Comparison of ENCODE assay signal across 22 cellular contexts in the genomic region with DNA sequence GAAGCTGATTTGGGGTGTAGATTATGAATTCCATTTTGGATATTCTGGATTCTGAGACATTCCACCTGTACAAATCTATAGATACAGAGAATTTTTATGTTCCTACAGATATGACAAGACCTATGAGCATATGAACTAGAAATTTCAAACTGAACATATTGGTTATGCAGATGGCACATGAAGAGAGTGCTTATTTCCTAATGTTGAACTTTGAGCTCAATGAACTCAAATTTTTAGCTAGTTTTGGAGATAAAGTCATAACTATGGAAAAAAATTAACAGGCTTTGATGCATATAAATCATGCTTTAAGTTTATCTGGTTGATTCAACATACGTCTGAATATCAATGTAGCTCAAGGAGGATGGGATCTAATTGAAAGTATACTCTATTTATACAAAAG. TPM values are rescaled to one million over a fixed set of nuclear protein-coding genes. Genes with fewer than 3 reads are reported as not detected.
DNase-seq lines count a peak whose midpoint lies in the region; ATAC-seq, FAIRE-seq and TF ChIP-seq lines count a peak whose summit lies in the region.
"Had no signal": no experiment of that assay in that cellular context is flagged by ENCODE, and none has a peak within 500 bp of the region (broad histone marks: within the 10 kb centered on the region; RNA-seq: fewer than 3 reads in every experiment).

No MANE protein-coding gene starts in this region.

- peak overlapping the region; percentile 7 for H3K27ac Mint-ChIP-seq in activated naive CD8-positive, alpha-beta T cell
- no peak overlapping the region for H3K27ac Mint-ChIP-seq in activated naive CD8-positive, alpha-beta T cell treated with anti-CD3 and anti-CD28 coated beads, Interleukin-2, amount 50 U/mL, for 24 hours
- no peak overlapping the region for H3K27ac Mint-ChIP-seq in CD4-positive, alpha-beta T cell
- H3K27ac Mint-ChIP-seq in astrocyte (ENCODE audit: unreplicated experiment): no peak overlapping the region
- H3K27ac Mint-ChIP-seq: GM23338, H9 had no signal

- ATAC-seq in activated naive CD8-positive, alpha-beta T cell treated with anti-CD3 and anti-CD28 coated beads, Interleukin-2, amount 50 U/mL, for 24 hours: no peak
- ATAC-seq in CD4-positive, alpha-beta T cell (ENCODE audit: poor library complexity): no peak
- ATAC-seq: A549, GM23338, HCT116 had no signal

- H3K36me3 ChIP-seq in Karpas-422 (ENCODE audit: insufficient read depth, low read length): peaks cover 46% of the 10 kb centered on the region
- H3K36me3 ChIP-seq in astrocyte (ENCODE audit: insufficient read depth, low read length): no peaks in the 10 kb centered on the region

- H3K36me3 Mint-ChIP-seq in activated naive CD8-positive, alpha-beta T cell: peaks cover 6% of the 10 kb centered on the region
- H3K36me3 Mint-ChIP-seq in activated naive CD8-positive, alpha-beta T cell treated with anti-CD3 and anti-CD28 coated beads, Interleukin-2, amount 50 U/mL, for 24 hours (ENCODE audit: low read depth): peaks cover 2% of the 10 kb centered on the region
- H3K36me3 Mint-ChIP-seq in CD4-positive, alpha-beta T cell (ENCODE audit: low read depth): peaks cover 35% of the 10 kb centered on the region
- no peaks in the 10 kb centered on the region for H3K36me3 Mint-ChIP-seq in astrocyte (ENCODE audit: low read depth, unreplicated experiment)

- intact Hi-C loops in CD4-positive, alpha-beta T cell (cut with DNase I, micrococcal nuclease): no loop called here

- H3K27ac ChIP-seq in CD4-positive, alpha-beta T cell (ENCODE audit: low read depth, low read length): no peak overlapping the region
- H3K27ac ChIP-seq in Karpas-422 (ENCODE audit: low read length): peak overlapping the region; percentile 90
- H3K27ac ChIP-seq in astrocyte (ENCODE audit: low read depth, low read length): no peak overlapping the region
- H3K27ac ChIP-seq: A549 had no signal

- H4K20me1 ChIP-seq in Karpas-422 (ENCODE audit: insufficient read depth, low read depth, low read length) (peaks cover 34% of the 10 kb centered on the region), astrocyte (ENCODE audit: insufficient read depth, low read length) (peaks cover 78% of the 10 kb centered on the region)

- no peak overlapping the region for H2AFZ ChIP-seq in Karpas-422 (ENCODE audit: low read length)
- H2AFZ ChIP-seq in astrocyte (ENCODE audit: low read depth, low read length): no peak overlapping the region
- H2AFZ ChIP-seq: GM23338 had no signal

- POLR2A ChIA-PET in CD4-positive, alpha-beta T cell (lab: Charles Lee): interaction anchor here (1.2 kb wide), 1 partner anchor 37 kb away, joined by 4 read pairs; no protein-coding TSS in a partner anchor

- H3K4me1 Mint-ChIP-seq in activated naive CD8-positive, alpha-beta T cell (ENCODE audit: low read depth): peaks cover 74% of the 10 kb centered on the region
- H3K4me1 Mint-ChIP-seq in activated naive CD8-positive, alpha-beta T cell treated with anti-CD3 and anti-CD28 coated beads, Interleukin-2, amount 50 U/mL, for 24 hours: peaks cover 74% of the 10 kb centered on the region
- H3K4me1 Mint-ChIP-seq in CD4-positive, alpha-beta T cell (ENCODE audit: low read depth): peaks cover 72% of the 10 kb centered on the region
- peaks cover 20% of the 10 kb centered on the region for H3K4me1 Mint-ChIP-seq in astrocyte (ENCODE audit: low read depth, unreplicated experiment)

- no peaks in the 10 kb centered on the region for H3K27me3 Mint-ChIP-seq in activated naive CD8-positive, alpha-beta T cell
- H3K27me3 Mint-ChIP-seq in activated naive CD8-positive, alpha-beta T cell treated with anti-CD3 and anti-CD28 coated beads, Interleukin-2, amount 50 U/mL, for 24 hours: no peaks in the 10 kb centered on the region
- H3K27me3 Mint-ChIP-seq in CD4-positive, alpha-beta T cell: no peaks in the 10 kb centered on the region
- no peaks in the 10 kb centered on the region for H3K27me3 Mint-ChIP-seq in astrocyte (ENCODE audit: low read depth, unreplicated experiment)

- H3K4me3 ChIP-seq in Karpas-422 (ENCODE audit: low read length) (no peak overlapping the region), astrocyte (ENCODE audit: insufficient read depth, low read depth, low read length) (no peak overlapping the region)
- H3K4me3 ChIP-seq: A549, GM23338 had no signal

- H3K9me2 ChIP-seq in Karpas-422 (replicated peaks; ENCODE audit: insufficient read depth, low read length): no peaks in the 10 kb centered on the region

- H3K27me3 ChIP-seq in CD4-positive, alpha-beta T cell (ENCODE audit: control insufficient read depth, insufficient read depth, low read length): no peaks in the 10 kb centered on the region
- no peaks in the 10 kb centered on the region for H3K27me3 ChIP-seq in Karpas-422 (ENCODE audit: low read length)
- no peaks in the 10 kb centered on the region for H3K27me3 ChIP-seq in astrocyte (ENCODE audit: insufficient read depth, low read length)

- no peak for TF ChIP-seq CTCF in CD4-positive, alpha-beta T cell (IDR thresholded peaks at IDR 0.05)
- TF ChIP-seq CTCF in astrocyte (IDR thresholded peaks at IDR 0.05; ENCODE audit: insufficient read depth, low read depth, low read length): no peak

- H3K79me2 ChIP-seq in Karpas-422 (ENCODE audit: low read length) (peaks cover 100% of the 10 kb centered on the region), astrocyte (ENCODE audit: insufficient read depth, low read length) (peaks cover 100% of the 10 kb centered on the region)

- peak overlapping the region; percentile 33 for H3K4me3 Mint-ChIP-seq in activated naive CD8-positive, alpha-beta T cell
- no peak overlapping the region for H3K4me3 Mint-ChIP-seq in activated naive CD8-positive, alpha-beta T cell treated with anti-CD3 and anti-CD28 coated beads, Interleukin-2, amount 50 U/mL, for 24 hours
- peak overlapping the region; percentile 17 for H3K4me3 Mint-ChIP-seq in CD4-positive, alpha-beta T cell
- no peak overlapping the region for H3K4me3 Mint-ChIP-seq in astrocyte (ENCODE audit: unreplicated experiment)
- H3K4me3 Mint-ChIP-seq: GM23338, H9 had no signal

- no peaks in the 10 kb centered on the region for H3K9me3 Mint-ChIP-seq in activated naive CD8-positive, alpha-beta T cell (ENCODE audit: low read depth)
- H3K9me3 Mint-ChIP-seq in activated naive CD8-positive, alpha-beta T cell treated with anti-CD3 and anti-CD28 coated beads, Interleukin-2, amount 50 U/mL, for 24 hours: no peaks in the 10 kb centered on the region
- H3K9me3 Mint-ChIP-seq in CD4-positive, alpha-beta T cell: no peaks in the 10 kb centered on the region
- no peaks in the 10 kb centered on the region for H3K9me3 Mint-ChIP-seq in astrocyte (ENCODE audit: unreplicated experiment)
- H3K9me3 Mint-ChIP-seq: GM23338, H9 had no signal

- H3K4me2 ChIP-seq in Karpas-422 (ENCODE audit: low read depth, low read length, poor library complexity, severe bottlenecking) (no peak overlapping the region), astrocyte (ENCODE audit: low read length) (no peak overlapping the region)
- H3K4me2 ChIP-seq: A549, GM23338 had no signal

- CTCF ChIA-PET in CD4-positive, alpha-beta T cell (lab: Charles Lee): no interaction called here

- H3K9me3 ChIP-seq in CD4-positive, alpha-beta T cell (ENCODE audit: control insufficient read depth, low read length): no peaks in the 10 kb centered on the region
- H3K9me3 ChIP-seq in Karpas-422 (ENCODE audit: low read length) (no peaks in the 10 kb centered on the region), astrocyte (ENCODE audit: insufficient read depth, low read depth, low read length) (no peaks in the 10 kb centered on the region)
- H3K9me3 ChIP-seq: A549 had no signal

- in situ Hi-C loops in G401 (cut with HindIII; ENCODE audit: low sequenced_read_pairs): no loop called here

- DNase-seq in activated naive CD8-positive, alpha-beta T cell treated with anti-CD3 and anti-CD28 coated beads, Interleukin-2, amount 50 U/mL, for 24 hours: no peak
- no peak for DNase-seq in CD4-positive, alpha-beta T cell
- DNase-seq in Karpas-422: no peak
- DNase-seq in astrocyte (ENCODE audit: low read depth): no peak
- DNase-seq in G401 (ENCODE audit: low spot score): no peak
- no peak for DNase-seq in AG08395 (ENCODE audit: low spot score)
- DNase-seq in NCI-H774 (lab: John Stamatoyannopoulos, UW): no peak
- DNase-seq: 8988T, ACHN, C1 segment of cervical spinal cord, Calu3, COR-L47, DMS53, DMS79 treated with DMSO at 0.1 percent for 48 hours, H9 had no signal

- H3K4me1 ChIP-seq in Karpas-422 (ENCODE audit: low read length): peaks cover 54% of the 10 kb centered on the region
- H3K4me1 ChIP-seq in astrocyte (ENCODE audit: insufficient read depth, low read length): peaks cover 11% of the 10 kb centered on the region

- H3K9ac ChIP-seq in Karpas-422 (ENCODE audit: low read length) (no peak overlapping the region), astrocyte (ENCODE audit: low read length) (no peak overlapping the region)

- peak; percentile 81 for FAIRE-seq in astrocyte (lab: Jason Lieb, UNC)
- FAIRE-seq: A549, GM19239 had no signal

RNA-seq across cellular contexts. Expression of gene CHIC2, which starts 8.9 kb away (rescaled TPM):
- 10 to 100 TPM; 53.8 to 59.2 TPM for total RNA-seq in CD4-positive, alpha-beta T cell
- total RNA-seq in Karpas-422 (2014; rRNA removed; shearing (Covaris generic); ENCODE audit: low replicate concordance): 103 and 116 TPM in 2 replicates
- total RNA-seq in astrocyte: 38.2 and 40.6 TPM in 2 replicates
- total RNA-seq in G401 (2014; rRNA removed; shearing (Covaris generic)): 22.5 and 27.4 TPM in 2 replicates

RNA-seq across cellular contexts. Expression of gene GSX2, which starts 44.5 kb away (rescaled TPM):
- not detected for total RNA-seq in CD4-positive, alpha-beta T cell
- 9.5 and 23.9 TPM in 2 replicates for total RNA-seq in Karpas-422 (2014; rRNA removed; shearing (Covaris generic); ENCODE audit: low replicate concordance)
- total RNA-seq in astrocyte: 1.1 and 1.7 TPM in 2 replicates
- 6.8 and 12.8 TPM in 2 replicates for total RNA-seq in G401 (2014; rRNA removed; shearing (Covaris generic))
- total RNA-seq: Calu3, Daoy, GM23338, H4, H9 had no signal

Comparison
In these comparisons a context has a peak if more than half of its experiments do, and no peak if none do; other contexts are left out.
1. H3K4me3 Mint-ChIP-seq: peak in activated naive CD8-positive, alpha-beta T cell (single experiment) and CD4-positive, alpha-beta T cell (single experiment); none in activated naive CD8-positive, alpha-beta T cell treated with anti-CD3 and anti-CD28 coated beads, Interleukin-2, amount 50 U/mL, for 24 hours (single experiment) and astrocyte (single experiment).